ENCODE assay signal across 2 cellular contexts in genomic region chr1:12542138-12542465, GRCh38.
TF ChIP-seq lines count a peak whose summit lies in the region.

No MANE protein-coding gene starts in this region.

TF ChIP-seq in H1, 55 proteins besides CTCF, POLR2A, EP300 and RAD21:
- TF ChIP-seq EZH2 (IDR thresholded peaks at IDR 0.05; ENCODE audit: low read depth, low read length, severe bottlenecking) (no peak), SIRT6 (IDR thresholded peaks at IDR 0.05; ENCODE audit: low read length) (no peak), CBX8 (IDR thresholded peaks at IDR 0.05; ENCODE audit: borderline replicate concordance, low read depth, low read length) (no peak), NRF1 (IDR thresholded peaks at IDR 0.05; ENCODE audit: low read depth, low read length) (no peak), POU5F1 (IDR thresholded peaks at IDR 0.05; ENCODE audit: low read depth, low read length) (no peak), TCF12 (IDR thresholded peaks at IDR 0.05; ENCODE audit: low read depth, low read length) (no peak), HDAC6 (IDR thresholded peaks at IDR 0.05; ENCODE audit: low read depth, low read length) (no peak), SIN3A (conservative IDR thresholded peaks at IDR 0.05 in 1 of 2, IDR thresholded peaks at IDR 0.05 in 1 of 2; ENCODE audit: low read depth in 1 of 2, low read length in 2 of 2) (no peak), USF2 (IDR thresholded peaks at IDR 0.05; ENCODE audit: low read length) (no peak), EGR1 (IDR thresholded peaks at IDR 0.05; ENCODE audit: borderline replicate concordance, low read depth, low read length) (no peak), BRCA1 (IDR thresholded peaks at IDR 0.05; ENCODE audit: low read depth, low read length) (no peak), SIX5 (IDR thresholded peaks at IDR 0.05; ENCODE audit: low read depth, low read length) (no peak)
- TF ChIP-seq, protein P1, sequence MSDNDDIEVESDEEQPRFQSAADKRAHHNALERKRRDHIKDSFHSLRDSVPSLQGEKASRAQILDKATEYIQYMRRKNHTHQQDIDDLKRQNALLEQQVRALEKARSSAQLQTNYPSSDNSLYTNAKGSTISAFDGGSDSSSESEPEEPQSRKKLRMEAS (IDR thresholded peaks at IDR 0.05) = no peak
- TF ChIP-seq, protein P2, sequence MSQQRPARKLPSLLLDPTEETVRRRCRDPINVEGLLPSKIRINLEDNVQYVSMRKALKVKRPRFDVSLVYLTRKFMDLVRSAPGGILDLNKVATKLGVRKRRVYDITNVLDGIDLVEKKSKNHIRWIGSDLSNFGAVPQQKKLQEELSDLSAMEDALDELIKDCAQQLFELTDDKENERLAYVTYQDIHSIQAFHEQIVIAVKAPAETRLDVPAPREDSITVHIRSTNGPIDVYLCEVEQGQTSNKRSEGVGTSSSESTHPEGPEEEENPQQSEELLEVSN (IDR thresholded peaks at IDR 0.05) = no peak

TF ChIP-seq in SK-N-SH, 30 proteins besides CTCF, POLR2A, EP300 and RAD21:
- TF ChIP-seq GABPA (IDR thresholded peaks at IDR 0.05; ENCODE audit: low read depth) (no peak), USF2 (IDR thresholded peaks at IDR 0.05; ENCODE audit: borderline replicate concordance, low read depth, low read length) (no peak), RCOR1 (IDR thresholded peaks at IDR 0.05; ENCODE audit: low read length) (no peak), PBX3 (IDR thresholded peaks at IDR 0.05) (no peak), FOXJ3 (CRISPR knock-in tag; IDR thresholded peaks at IDR 0.05) (no peak), FOXM1 (IDR thresholded peaks at IDR 0.05; ENCODE audit: low read depth) (no peak), CHD2 (IDR thresholded peaks at IDR 0.05; ENCODE audit: low read length, partially characterized antibody) (no peak), EZH2phosphoT487 (IDR thresholded peaks at IDR 0.05; ENCODE audit: borderline replicate concordance, low read depth) (no peak), TEAD4 (IDR thresholded peaks at IDR 0.05; ENCODE audit: borderline replicate concordance, insufficient read depth) (no peak), TCF12 (IDR thresholded peaks at IDR 0.05) (no peak)
- TF ChIP-seq, protein P3, sequence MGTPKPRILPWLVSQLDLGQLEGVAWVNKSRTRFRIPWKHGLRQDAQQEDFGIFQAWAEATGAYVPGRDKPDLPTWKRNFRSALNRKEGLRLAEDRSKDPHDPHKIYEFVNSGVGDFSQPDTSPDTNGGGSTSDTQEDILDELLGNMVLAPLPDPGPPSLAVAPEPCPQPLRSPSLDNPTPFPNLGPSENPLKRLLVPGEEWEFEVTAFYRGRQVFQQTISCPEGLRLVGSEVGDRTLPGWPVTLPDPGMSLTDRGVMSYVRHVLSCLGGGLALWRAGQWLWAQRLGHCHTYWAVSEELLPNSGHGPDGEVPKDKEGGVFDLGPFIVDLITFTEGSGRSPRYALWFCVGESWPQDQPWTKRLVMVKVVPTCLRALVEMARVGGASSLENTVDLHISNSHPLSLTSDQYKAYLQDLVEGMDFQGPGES (IDR thresholded peaks at IDR 0.05; ENCODE audit: low read depth, low read length) = no peak
- TF ChIP-seq, protein P1 (IDR thresholded peaks at IDR 0.05; ENCODE audit: low read depth) = no peak
